ENCODE assay signal across 15 cellular contexts in genomic region chr16:56732832-56733231, GRCh38. TPM values are rescaled to one million over a fixed set of nuclear protein-coding genes. Genes with fewer than 3 reads are reported as not detected.
DNase-seq lines count a peak whose midpoint lies in the region; ATAC-seq and TF ChIP-seq lines count a peak whose summit lies in the region.
"Had no signal": no experiment of that assay in that cellular context is flagged by ENCODE, and none has a peak within 500 bp of the region (broad histone marks: within the 10 kb centered on the region; RNA-seq: fewer than 3 reads in every experiment).

No MANE protein-coding gene starts in this region.

- POLR2A ChIA-PET in OCI-LY7 (lab: Charles Lee): interaction anchor here (0.6 kb wide), 1 partner anchor 23 kb away, joined by 4 read pairs; no protein-coding TSS in a partner anchor
- POLR2A ChIA-PET in HEK293T (lab: Yijun Ruan, JAX): no interaction called here

- H3K4me1 ChIP-seq in OCI-LY7 (ENCODE audit: insufficient read depth, low read length, poor library complexity, severe bottlenecking) (peaks cover 60% of the 10 kb centered on the region), left lung (peaks cover 20 to 52% of the 10 kb centered on the region in 2 donors)

- intact Hi-C loops in OCI-LY7 (cut with micrococcal nuclease; ENCODE audit: unreplicated experiment) (no loop called here), left lung (cut with DNase I) (no loop called here)

- H3K4me2 ChIP-seq in OCI-LY7 (ENCODE audit: low read length): peak overlapping the region; percentile 81

- TF ChIP-seq CTCF in OCI-LY7 (conservative IDR thresholded peaks at IDR 0.05; ENCODE audit: low read length): no peak
- no peak for TF ChIP-seq CTCF in left lung (IDR thresholded peaks at IDR 0.05)

- H3K36me3 ChIP-seq in OCI-LY7 (ENCODE audit: insufficient read depth, low read length): peaks cover 32% of the 10 kb centered on the region
- H3K36me3 ChIP-seq in left lung: no peaks in the 10 kb centered on the region

- no peaks in the 10 kb centered on the region; the same call in 1 of the 2 replicates for H3K9me3 ChIP-seq in OCI-LY7 (ENCODE audit: low read length)
- H3K9me3 ChIP-seq in left lung: no peaks in the 10 kb centered on the region

- ATAC-seq in GM21717 (IDR thresholded peaks at IDR 0.05; ENCODE audit: unreplicated experiment) (peak; percentile 46), left lung (no peak)
- ATAC-seq: activated CD8-positive, alpha-beta memory T cell treated with anti-CD3 and anti-CD28 coated beads, Interleukin-2, amount 10 ng/mL, durations not matched to agents 7 days and 5 days had no signal

- no TSS peak for BruUV-seq in OCI-LY7 (replicated peaks; lab: Mats Ljungman, UMichigan)

- CTCF ChIA-PET in OCI-LY7 (lab: Charles Lee; ENCODE audit: unreplicated experiment) (interaction anchor here (0.6 kb wide), 1 partner anchor 77 kb away, joined by 3 read pairs; no protein-coding TSS in a partner anchor), HEK293T (lab: Yijun Ruan, JAX) (no interaction called here)

- H2AFZ ChIP-seq in OCI-LY7 (ENCODE audit: low read length): no peak overlapping the region

- peaks cover 13% of the 10 kb centered on the region; the same call in 1 of the 2 replicates for H4K20me1 ChIP-seq in OCI-LY7 (ENCODE audit: insufficient read depth, low read length)

- H3K27ac ChIP-seq in OCI-LY7 (ENCODE audit: low read depth, low read length, poor library complexity, severe bottlenecking): no peak overlapping the region
- H3K27ac ChIP-seq in left lung: no peak overlapping the region

- H3K79me2 ChIP-seq in OCI-LY7 (ENCODE audit: insufficient read depth, low read depth, low read length): peaks cover 78% of the 10 kb centered on the region

- H3K9me2 ChIP-seq in OCI-LY7 (ENCODE audit: insufficient read depth, low read length): no peaks in the 10 kb centered on the region

- no peaks in the 10 kb centered on the region for H3K27me3 ChIP-seq in left lung

- H3K4me3 ChIP-seq in OCI-LY7 (ENCODE audit: low read depth, low read length, poor library complexity, severe bottlenecking) (peak overlapping the region; percentile 92), left lung (no peak overlapping the region)

- peak; percentile 67 for DNase-seq in activated effector memory CD4-positive, alpha-beta T cell treated with anti-CD3 and anti-CD28 coated beads, Interleukin-2, amount 50 U/mL, for 16 hours
- no peak for DNase-seq in activated effector memory CD4-positive, alpha-beta T cell treated with Interleukin-2 at 50 U/mL for 16 hours
- DNase-seq in OCI-LY7 (ENCODE audit: low spot score): no peak
- peak; percentile 51 for DNase-seq in stimulated activated CD4-positive, alpha-beta T cell treated with anti-CD3 and anti-CD28 coated beads, Interleukin-4, amount 100 ng/mL, for 24 hours
- DNase-seq in HEK293T (ENCODE audit: extremely low spot score): no peak
- DNase-seq in NCI-H345 treated with DMSO at 0.1 percent for 48 hours (lab: John Stamatoyannopoulos, UW; ENCODE audit: unreplicated experiment): no peak
- DNase-seq in left lung: no peak
- DNase-seq: activated CD8-positive, alpha-beta memory T cell treated with anti-CD3 and anti-CD28 coated beads, Interleukin-2, amount 10 ng/mL, durations not matched to agents 7 days and 5 days; amygdala; GOT3; islet precursor cell; NCI-H2081 treated with DMSO at 0.1 percent for 48 hours; occipital lobe; T-helper 9 cell had no signal

TF ChIP-seq in HEK293T, 16 proteins besides CTCF, POLR2A, EP300 and RAD21:
- TF ChIP-seq LEF1 (IDR thresholded peaks at IDR 0.05; ENCODE audit: borderline replicate concordance) (no peak), SUZ12 (IDR thresholded peaks at IDR 0.05) (no peak), TARDBP (IDR thresholded peaks at IDR 0.05) (no peak), ZNF384 (IDR thresholded peaks at IDR 0.05) (no peak), ARNT (IDR thresholded peaks at IDR 0.05) (no peak), NFRKB (IDR thresholded peaks at IDR 0.05) (no peak), CTBP1 (IDR thresholded peaks at IDR 0.05; ENCODE audit: borderline replicate concordance) (no peak), SP1 (IDR thresholded peaks at IDR 0.05) (no peak), L3MBTL2 (conservative IDR thresholded peaks at IDR 0.05) (no peak), PKNOX1 (IDR thresholded peaks at IDR 0.05) (no peak), FOXM1 (IDR thresholded peaks at IDR 0.05; ENCODE audit: borderline replicate concordance) (no peak), FOXA1 (IDR thresholded peaks at IDR 0.05) (no peak), FOXK2 (IDR thresholded peaks at IDR 0.05) (no peak), ELF4 (IDR thresholded peaks at IDR 0.05) (no peak), BHLHE40 (IDR thresholded peaks at IDR 0.05; ENCODE audit: borderline replicate concordance) (no peak), HDGF (IDR thresholded peaks at IDR 0.05; ENCODE audit: borderline replicate concordance) (no peak)

RNA-seq across cellular contexts. Expression of gene NUP93, which starts 2.9 kb away (rescaled TPM):
- total RNA-seq in OCI-LY7 (2014; rRNA removed; shearing (Covaris generic)): 119 and 120 TPM in 2 replicates
- total RNA-seq in OCI-LY7 (2022) (148 and 183 TPM in 2 replicates), left lung (10 to 100 TPM; 47.1 to 67.4 TPM)

RNA-seq across cellular contexts. Expression of gene MT1X, which starts 50.6 kb away (rescaled TPM):
- total RNA-seq in OCI-LY7 (2014; rRNA removed; shearing (Covaris generic)): 17.1 and 18.8 TPM in 2 replicates
- total RNA-seq in OCI-LY7 (2022) (14.6 and 21.2 TPM in 2 replicates), left lung (100 to 1,000 TPM in 1 of 2 donors, 10 to 100 TPM in 1; 78.4 to 126 TPM)

Comparison
In these comparisons a context has a peak if more than half of its experiments do, and no peak if none do; other contexts are left out.
1. DNase-seq: peak in activated effector memory CD4-positive, alpha-beta T cell treated with anti-CD3 and anti-CD28 coated beads, Interleukin-2, amount 50 U/mL, for 16 hours (single experiment) and stimulated activated CD4-positive, alpha-beta T cell treated with anti-CD3 and anti-CD28 coated beads, Interleukin-4, amount 100 ng/mL, for 24 hours (single experiment); none in activated effector memory CD4-positive, alpha-beta T cell treated with Interleukin-2 at 50 U/mL for 16 hours (single experiment), OCI-LY7 (single experiment), HEK293T (single experiment), NCI-H345 treated with DMSO at 0.1 percent for 48 hours (single experiment) and left lung (0 of 2).